In the genomic region with DNA sequence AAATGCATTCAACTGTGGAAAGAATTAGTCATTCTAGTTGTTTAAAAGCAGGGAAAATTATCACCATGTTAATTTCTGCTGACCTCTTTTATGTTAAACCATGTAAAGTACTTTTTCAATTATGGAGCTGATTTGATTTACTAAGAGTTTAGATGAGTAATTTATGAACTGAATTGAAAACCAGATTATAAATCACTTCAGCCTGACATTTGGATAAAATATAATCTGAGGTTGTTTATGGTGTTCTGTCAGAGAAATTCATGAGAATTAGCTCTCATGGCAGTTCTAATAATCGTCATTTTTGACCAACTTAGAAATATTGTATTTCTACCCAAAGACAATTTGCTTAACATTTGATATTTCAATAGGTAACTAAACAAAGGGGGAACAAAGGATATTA, we compare ENCODE assay signal across 25 cellular contexts. TPM values are rescaled to one million over a fixed set of nuclear protein-coding genes. Genes with fewer than 3 reads are reported as not detected.
DNase-seq lines count a peak whose midpoint lies in the region; ATAC-seq and TF ChIP-seq lines count a peak whose summit lies in the region.
"Had no signal": no experiment of that assay in that cellular context is flagged by ENCODE, and none has a peak within 500 bp of the region (broad histone marks: within the 10 kb centered on the region; RNA-seq: fewer than 3 reads in every experiment).

No MANE protein-coding gene starts in this region.

- no peak overlapping the region for H3K27ac ChIP-seq in GM23248
- H3K27ac ChIP-seq in PC-3 (ENCODE audit: low read length), result no peak overlapping the region
- H3K27ac ChIP-seq: BLaER1, epithelial cell of prostate, heart left ventricle, HL-60, pancreas, Peyer's patch, SJSA1, upper lobe of right lung, WERI-Rb-1 had no signal

- H3K9ac ChIP-seq in GM23248 (no peak overlapping the region), PC-3 (ENCODE audit: low read length) (no peak overlapping the region)
- H3K9ac ChIP-seq: BLaER1 had no signal

- H3K36me3 ChIP-seq in GM23248 (ENCODE audit: low read depth), result no peaks in the 10 kb centered on the region
- H3K36me3 ChIP-seq in PC-3 (ENCODE audit: low read depth, low read length), result no peaks in the 10 kb centered on the region
- H3K36me3 ChIP-seq: heart left ventricle, pancreas, Peyer's patch, upper lobe of right lung, WERI-Rb-1 had no signal

- intact Hi-C loops in activated CD4-positive, alpha-beta memory T cell treated with anti-CD3 and anti-CD28 coated beads for 36 hours (cut with micrococcal nuclease), result loop anchor here (1.0 to 10.0 kb wide), 2 partner anchors 9 to 246 kb away; no protein-coding TSS in a partner anchor
- intact Hi-C loops in PC-3 (cut with micrococcal nuclease), result loop anchor here (10.0 kb wide), 2 partner anchors 246 to 294 kb away; no protein-coding TSS in a partner anchor

- H4K20me1 ChIP-seq in GM23248 (ENCODE audit: insufficient read depth), result no peaks in the 10 kb centered on the region
- H4K20me1 ChIP-seq in PC-3 (ENCODE audit: low read length), result no peaks in the 10 kb centered on the region

- H2AFZ ChIP-seq in GM23248, result no peak overlapping the region
- H2AFZ ChIP-seq in PC-3 (ENCODE audit: low read length), result no peak overlapping the region

- H3K9me3 ChIP-seq in GM23248 (ENCODE audit: low read depth), result no peaks in the 10 kb centered on the region
- no peaks in the 10 kb centered on the region for H3K9me3 ChIP-seq in PC-3 (ENCODE audit: low read length)
- H3K9me3 ChIP-seq: BLaER1, heart left ventricle, pancreas, Peyer's patch, SJSA1, upper lobe of right lung had no signal

- H3K36me3 Mint-ChIP-seq in activated CD4-positive, alpha-beta memory T cell treated with anti-CD3 and anti-CD28 coated beads for 36 hours, result peaks cover 26% of the 10 kb centered on the region
- H3K36me3 Mint-ChIP-seq in activated CD4-positive, alpha-beta memory T cell treated with anti-CD3 and anti-CD28 coated beads, Interleukin-2, amount 10 ng/mL, durations not matched to agents 7 days and 5 days (ENCODE audit: low read depth), result peaks cover 84% of the 10 kb centered on the region
- peaks cover 68% of the 10 kb centered on the region for H3K36me3 Mint-ChIP-seq in activated naive CD8-positive, alpha-beta T cell treated with anti-CD3 and anti-CD28 coated beads for 36 hours
- peaks cover 17% of the 10 kb centered on the region for H3K36me3 Mint-ChIP-seq in natural killer cell treated with Interleukin-12 subunit alpha and Interleukin-12 subunit beta and Interleukin-15 and Interleukin-18, amount 100 ng/mL, for 72 hours

- H3K4me3 Mint-ChIP-seq in activated CD4-positive, alpha-beta memory T cell treated with anti-CD3 and anti-CD28 coated beads for 36 hours, result no peak overlapping the region
- H3K4me3 Mint-ChIP-seq in activated CD4-positive, alpha-beta memory T cell treated with anti-CD3 and anti-CD28 coated beads, Interleukin-2, amount 10 ng/mL, durations not matched to agents 7 days and 5 days, result no peak overlapping the region
- H3K4me3 Mint-ChIP-seq in activated naive CD8-positive, alpha-beta T cell treated with anti-CD3 and anti-CD28 coated beads for 36 hours, result peak overlapping the region; percentile 36
- no peak overlapping the region for H3K4me3 Mint-ChIP-seq in natural killer cell treated with Interleukin-12 subunit alpha and Interleukin-12 subunit beta and Interleukin-15 and Interleukin-18, amount 100 ng/mL, for 72 hours

- no peak for TF ChIP-seq CTCF in PC-3 (conservative IDR thresholded peaks at IDR 0.05; ENCODE audit: low read depth, low read length)

- H3K79me2 ChIP-seq in GM23248 (ENCODE audit: insufficient read depth) (peaks cover 35% of the 10 kb centered on the region; the same call in 1 of the 2 replicates), PC-3 (ENCODE audit: low read length) (no peaks in the 10 kb centered on the region)

- 7 to 18% methylated on average over 1 of the region's 1 CpG for WGBS in GM23248 (ENCODE audit: low coverage in 1 of 2, low lambda C conversion rate in 2 of 2, missing lambda C conversion rate in 2 of 2), 2 experiments

- H3K4me1 Mint-ChIP-seq in activated CD4-positive, alpha-beta memory T cell treated with anti-CD3 and anti-CD28 coated beads for 36 hours (ENCODE audit: low read depth), result peaks cover 83% of the 10 kb centered on the region
- peaks cover 90% of the 10 kb centered on the region for H3K4me1 Mint-ChIP-seq in activated CD4-positive, alpha-beta memory T cell treated with anti-CD3 and anti-CD28 coated beads, Interleukin-2, amount 10 ng/mL, durations not matched to agents 7 days and 5 days
- peaks cover 84% of the 10 kb centered on the region for H3K4me1 Mint-ChIP-seq in activated naive CD8-positive, alpha-beta T cell treated with anti-CD3 and anti-CD28 coated beads for 36 hours
- H3K4me1 Mint-ChIP-seq in natural killer cell treated with Interleukin-12 subunit alpha and Interleukin-12 subunit beta and Interleukin-15 and Interleukin-18, amount 100 ng/mL, for 72 hours (ENCODE audit: low read depth in 2 of 2), result peaks cover 66 to 86% of the 10 kb centered on the region in 2 donors

- H3K27ac Mint-ChIP-seq in activated CD4-positive, alpha-beta memory T cell treated with anti-CD3 and anti-CD28 coated beads for 36 hours, result peak overlapping the region; percentile 77
- no peak overlapping the region for H3K27ac Mint-ChIP-seq in activated CD4-positive, alpha-beta memory T cell treated with anti-CD3 and anti-CD28 coated beads, Interleukin-2, amount 10 ng/mL, durations not matched to agents 7 days and 5 days
- H3K27ac Mint-ChIP-seq in activated naive CD8-positive, alpha-beta T cell treated with anti-CD3 and anti-CD28 coated beads for 36 hours, result peak overlapping the region; percentile 84
- H3K27ac Mint-ChIP-seq in natural killer cell treated with Interleukin-12 subunit alpha and Interleukin-12 subunit beta and Interleukin-15 and Interleukin-18, amount 100 ng/mL, for 72 hours, result peak overlapping the region; percentile 88 to 97

- no peak for ATAC-seq in natural killer cell treated with Interleukin-12 subunit alpha and Interleukin-12 subunit beta and Interleukin-15 and Interleukin-18, amount 100 ng/mL, for 72 hours
- ATAC-seq in GM21717 (IDR thresholded peaks at IDR 0.05; ENCODE audit: unreplicated experiment), result no peak
- ATAC-seq in PC-3, result no peak
- ATAC-seq: HepG2; naive thymus-derived CD4-positive, alpha-beta T cell; pancreas; right cardiac atrium; upper lobe of right lung had no signal

- H3K4me3 ChIP-seq in GM23248 (no peak overlapping the region), PC-3 (ENCODE audit: low read length) (no peak overlapping the region)
- H3K4me3 ChIP-seq: BLaER1, heart left ventricle, pancreas, Peyer's patch, SJSA1, upper lobe of right lung had no signal

- H3K27me3 Mint-ChIP-seq in activated CD4-positive, alpha-beta memory T cell treated with anti-CD3 and anti-CD28 coated beads for 36 hours, result no peaks in the 10 kb centered on the region
- H3K27me3 Mint-ChIP-seq in activated CD4-positive, alpha-beta memory T cell treated with anti-CD3 and anti-CD28 coated beads, Interleukin-2, amount 10 ng/mL, durations not matched to agents 7 days and 5 days, result no peaks in the 10 kb centered on the region
- H3K27me3 Mint-ChIP-seq in activated naive CD8-positive, alpha-beta T cell treated with anti-CD3 and anti-CD28 coated beads for 36 hours, result no peaks in the 10 kb centered on the region
- H3K27me3 Mint-ChIP-seq in natural killer cell treated with Interleukin-12 subunit alpha and Interleukin-12 subunit beta and Interleukin-15 and Interleukin-18, amount 100 ng/mL, for 72 hours, result no peaks in the 10 kb centered on the region
- H3K27me3 Mint-ChIP-seq: naive thymus-derived CD4-positive, alpha-beta T cell had no signal

- in situ Hi-C loops in GM23248 (cut with MboI), result no loop called here

- H3K4me2 ChIP-seq in GM23248 (ENCODE audit: unreplicated experiment), result no peak overlapping the region
- no peak overlapping the region for H3K4me2 ChIP-seq in PC-3 (ENCODE audit: low read length)

- no peaks in the 10 kb centered on the region for H3K9me3 Mint-ChIP-seq in activated CD4-positive, alpha-beta memory T cell treated with anti-CD3 and anti-CD28 coated beads for 36 hours
- H3K9me3 Mint-ChIP-seq in activated CD4-positive, alpha-beta memory T cell treated with anti-CD3 and anti-CD28 coated beads, Interleukin-2, amount 10 ng/mL, durations not matched to agents 7 days and 5 days, result peaks cover 1% of the 10 kb centered on the region
- peaks cover 5% of the 10 kb centered on the region for H3K9me3 Mint-ChIP-seq in activated naive CD8-positive, alpha-beta T cell treated with anti-CD3 and anti-CD28 coated beads for 36 hours
- H3K9me3 Mint-ChIP-seq in natural killer cell treated with Interleukin-12 subunit alpha and Interleukin-12 subunit beta and Interleukin-15 and Interleukin-18, amount 100 ng/mL, for 72 hours, result peaks cover 4% of the 10 kb centered on the region

- POLR2A ChIA-PET in activated CD4-positive, alpha-beta memory T cell treated with anti-CD3 and anti-CD28 coated beads for 36 hours (lab: Charles Lee), result interaction anchor here (1.5 to 1.6 kb wide), 2 partner anchors 11 to 165 kb away, joined by 3 to 9 read pairs; a partner anchor contains a TSS
- POLR2A ChIA-PET in activated CD4-positive, alpha-beta memory T cell treated with anti-CD3 and anti-CD28 coated beads, Interleukin-2, amount 10 ng/mL, durations not matched to agents 7 days and 5 days (lab: Charles Lee), result interaction anchor here (0.9 to 4.1 kb wide), 4 partner anchors 12 to 303 kb away, joined by 3 to 75 read pairs (median 4); a partner anchor contains a TSS
- POLR2A ChIA-PET in PC-3 (lab: Charles Lee; ENCODE audit: unreplicated experiment), result no interaction called here

- CTCF ChIA-PET in activated CD4-positive, alpha-beta memory T cell treated with anti-CD3 and anti-CD28 coated beads for 36 hours (lab: Charles Lee), result interaction anchor here (1.0 to 3.9 kb wide), 5 partner anchors 9 to 364 kb away, joined by 3 to 81 read pairs (median 12); a partner anchor contains a TSS
- CTCF ChIA-PET in activated CD4-positive, alpha-beta memory T cell treated with anti-CD3 and anti-CD28 coated beads, Interleukin-2, amount 10 ng/mL, durations not matched to agents 7 days and 5 days (lab: Charles Lee), result interaction anchor here (1.0 to 4.2 kb wide), 4 partner anchors 11 to 364 kb away, joined by 3 to 69 read pairs (median 34); a partner anchor contains a TSS
- CTCF ChIA-PET in PC-3 (lab: Charles Lee), result interaction anchor here (1.7 kb wide), 1 partner anchor 246 kb away, joined by 3 read pairs; no protein-coding TSS in a partner anchor

- H3K27me3 ChIP-seq in GM23248 (replicated peaks; ENCODE audit: insufficient read depth) (no peaks in the 10 kb centered on the region), PC-3 (ENCODE audit: low read length) (no peaks in the 10 kb centered on the region)
- H3K27me3 ChIP-seq: BLaER1, heart left ventricle, pancreas, Peyer's patch, SJSA1, upper lobe of right lung had no signal

- no TSS peak for BruUV-seq in PC-3 (replicated peaks; lab: Mats Ljungman, UMichigan)

- no peak for DNase-seq in activated CD4-positive, alpha-beta memory T cell treated with anti-CD3 and anti-CD28 coated beads for 36 hours
- DNase-seq in activated CD4-positive, alpha-beta memory T cell treated with anti-CD3 and anti-CD28 coated beads, Interleukin-2, amount 10 ng/mL, durations not matched to agents 7 days and 5 days, result no peak
- DNase-seq in GM23248 (peak; percentile 41), PC-3 (no peak), DMS 273 treated with DMSO at 0.1 percent for 48 hours (lab: John Stamatoyannopoulos, UW) (no peak)
- DNase-seq in activated naive CD8-positive, alpha-beta T cell treated with anti-CD3 and anti-CD28 coated beads for 36 hours, result no peak
- no peak for DNase-seq in natural killer cell treated with Interleukin-12 subunit alpha and Interleukin-12 subunit beta and Interleukin-15 and Interleukin-18, amount 100 ng/mL, for 72 hours (ENCODE audit: low spot score)
- DNase-seq: activated CD8-positive, alpha-beta memory T cell treated with anti-CD3 and anti-CD28 coated beads for 24 hours; amygdala; central memory CD4-positive, alpha-beta T cell; heart left ventricle; naive thymus-derived CD4-positive, alpha-beta T cell; NCI-H2081; NK-92 treated with Interleukin-12 subunit alpha and Interleukin-12 subunit beta, amount 100 ng/mL, for 24 hours; pancreas; Peyer's patch; right cardiac atrium; upper lobe of right lung; WERI-Rb-1 had no signal

- H3K4me1 ChIP-seq in GM23248 (ENCODE audit: insufficient read depth) (peaks cover 23% of the 10 kb centered on the region), PC-3 (ENCODE audit: insufficient read depth, low read length) (peaks cover 18% of the 10 kb centered on the region)
- H3K4me1 ChIP-seq: pancreas had no signal

- H3F3A ChIP-seq in GM23248 (ENCODE audit: insufficient read depth), result peaks cover 20% of the 10 kb centered on the region
- H3F3A ChIP-seq in PC-3 (ENCODE audit: low read length, unreplicated experiment), result no peaks in the 10 kb centered on the region

- no peaks in the 10 kb centered on the region for H3K9me2 ChIP-seq in GM23248 (ENCODE audit: insufficient read depth)
- H3K9me2 ChIP-seq in PC-3 (replicated peaks; ENCODE audit: low read length), result no peaks in the 10 kb centered on the region

RNA-seq across cellular contexts. Expression of a gene that starts 11.7 kb away (rescaled TPM):
- total RNA-seq in activated CD4-positive, alpha-beta memory T cell treated with anti-CD3 and anti-CD28 coated beads for 36 hours, result 10 to 100 TPM; 46.5 to 51.2 TPM
- 100 to 1,000 TPM; 252 to 265 TPM for total RNA-seq in activated CD4-positive, alpha-beta memory T cell treated with anti-CD3 and anti-CD28 coated beads, Interleukin-2, amount 10 ng/mL, durations not matched to agents 7 days and 5 days
- total RNA-seq in GM23248 (2014; rRNA removed; shearing (Covaris generic)), result 33.3 and 40.0 TPM in 2 replicates
- polyA plus RNA-seq in GM23248 (2016; fragmentation: Nextera tagmentation; extraction: Ambion mirVana), result 25.9 and 26.3 TPM in 2 replicates
- total RNA-seq in activated naive CD8-positive, alpha-beta T cell treated with anti-CD3 and anti-CD28 coated beads for 36 hours, result 10 to 100 TPM; 71.9 to 74.8 TPM
- 100 to 1,000 TPM in 1 of 2 donors, 10 to 100 TPM in 1; 52.1 to 147 TPM for total RNA-seq in natural killer cell treated with Interleukin-12 subunit alpha and Interleukin-12 subunit beta and Interleukin-15 and Interleukin-18, amount 100 ng/mL, for 72 hours
- total RNA-seq in PC-3 (2014; rRNA removed), result 0.81 and 1.0 TPM in 2 replicates
- total RNA-seq: HepG2 had no signal
- polyA plus RNA-seq: HepG2 had no signal

Comparison
In these comparisons a context has a peak if more than half of its experiments do, and no peak if none do; other contexts are left out.
1. RNA of a gene that starts 11.7 kb away (total RNA-seq): 252 to 265 TPM in activated CD4-positive, alpha-beta memory T cell treated with anti-CD3 and anti-CD28 coated beads, Interleukin-2, amount 10 ng/mL, durations not matched to agents 7 days and 5 days, 52.1 to 147 TPM in natural killer cell treated with Interleukin-12 subunit alpha and Interleukin-12 subunit beta and Interleukin-15 and Interleukin-18, amount 100 ng/mL, for 72 hours, 71.9 to 74.8 TPM in activated naive CD8-positive, alpha-beta T cell treated with anti-CD3 and anti-CD28 coated beads for 36 hours, 46.5 to 51.2 TPM in activated CD4-positive, alpha-beta memory T cell treated with anti-CD3 and anti-CD28 coated beads for 36 hours and 33.3 to 40.0 TPM in GM23248; 0.81 to 1.0 TPM in PC-3; every median in the first group is over 10 times any median in the second.